In genomic region chr7:4830176-4830575, GRCh38 we compare ENCODE assay signal across 1 cellular context.
TF ChIP-seq lines count a peak whose summit lies in the region.

No MANE protein-coding gene starts in this region.

TF ChIP-seq in H1, 55 proteins besides CTCF, POLR2A, EP300 and RAD21 (continued from another document):
- TF ChIP-seq SP1 (IDR thresholded peaks at IDR 0.05; ENCODE audit: low read depth, low read length) (peak; percentile 48; the same call in 1 of the 2 replicates), MAFK (IDR thresholded peaks at IDR 0.05; ENCODE audit: low read depth, low read length) (no peak), SIX5 (IDR thresholded peaks at IDR 0.05; ENCODE audit: low read depth, low read length) (no peak), BACH1 (IDR thresholded peaks at IDR 0.05; ENCODE audit: low read length) (peak; percentile 78), TEAD4 (IDR thresholded peaks at IDR 0.05; ENCODE audit: low read depth, low read length) (no peak), HDAC2 (IDR thresholded peaks at IDR 0.05; ENCODE audit: borderline replicate concordance in 1 of 2, low read depth in 2 of 2, low read length in 2 of 2) (peak; percentile 55 to 91; a peak in 2 of 4 replicates), CBX5 (IDR thresholded peaks at IDR 0.05; ENCODE audit: low read depth, low read length) (no peak), SAP30 (IDR thresholded peaks at IDR 0.05; ENCODE audit: insufficient read depth, insufficient replicate concordance, low read length) (no peak), KDM1A (IDR thresholded peaks at IDR 0.05; ENCODE audit: borderline replicate concordance, low read length) (no peak), BRCA1 (IDR thresholded peaks at IDR 0.05; ENCODE audit: low read depth, low read length) (no peak), ATF3 (IDR thresholded peaks at IDR 0.05; ENCODE audit: insufficient read depth, low read depth, low read length) (peak; percentile 69; the same call in 1 of the 2 replicates), GTF2F1 (IDR thresholded peaks at IDR 0.05; ENCODE audit: borderline replicate concordance, low read depth, low read length) (no peak), SUZ12 (IDR thresholded peaks at IDR 0.05; ENCODE audit: low read length) (no peak), CHD2 (IDR thresholded peaks at IDR 0.05; ENCODE audit: low read length) (no peak), RBBP5 (IDR thresholded peaks at IDR 0.05; ENCODE audit: borderline replicate concordance, low read depth, low read length) (no peak), TCF12 (IDR thresholded peaks at IDR 0.05; ENCODE audit: low read depth, low read length) (no peak; the same call in 1 of the 2 replicates), SIN3A (conservative IDR thresholded peaks at IDR 0.05 in 1 of 2, IDR thresholded peaks at IDR 0.05 in 1 of 2; ENCODE audit: low read depth in 1 of 2, low read length in 2 of 2) (no peak), CREB1 (IDR thresholded peaks at IDR 0.05) (peak; percentile 57; the same call in 1 of the 2 replicates), SRF (IDR thresholded peaks at IDR 0.05; ENCODE audit: low read depth, low read length) (no peak), TAF1 (IDR thresholded peaks at IDR 0.05; ENCODE audit: low read depth, low read length) (no peak), POU5F1 (IDR thresholded peaks at IDR 0.05; ENCODE audit: low read depth, low read length) (no peak), GABPA (IDR thresholded peaks at IDR 0.05; ENCODE audit: borderline replicate concordance, insufficient read depth, low read length) (peak; percentile 72; the same call in 1 of the 2 replicates), SP4 (IDR thresholded peaks at IDR 0.05; ENCODE audit: low read length) (no peak), NRF1 (IDR thresholded peaks at IDR 0.05; ENCODE audit: low read depth, low read length) (no peak), JUND (IDR thresholded peaks at IDR 0.05; ENCODE audit: low read length) (no peak), CBX8 (IDR thresholded peaks at IDR 0.05; ENCODE audit: borderline replicate concordance, low read depth, low read length) (no peak), NANOG (IDR thresholded peaks at IDR 0.05; ENCODE audit: insufficient read depth, low read depth, low read length, poor library complexity, severe bottlenecking) (no peak), KDM4A (IDR thresholded peaks at IDR 0.05; ENCODE audit: low read depth, low read length, severe bottlenecking) (no peak), ASH2L (IDR thresholded peaks at IDR 0.05; ENCODE audit: low read length) (no peak), TBP (IDR thresholded peaks at IDR 0.05; ENCODE audit: low read depth, low read length) (peak; percentile 18; the same call in 1 of the 2 replicates), YY1 (IDR thresholded peaks at IDR 0.05; ENCODE audit: low read depth, low read length) (no peak), TAF7 (optimal IDR thresholded peaks at IDR 0.05; ENCODE audit: borderline replicate concordance, low read depth, low read length) (peak; percentile 73), POLR2AphosphoS5 (IDR thresholded peaks at IDR 0.05; ENCODE audit: low read depth, low read length) (no peak), SIRT6 (IDR thresholded peaks at IDR 0.05; ENCODE audit: low read length) (no peak), EZH2 (IDR thresholded peaks at IDR 0.05; ENCODE audit: low read depth, low read length, severe bottlenecking) (no peak), CTBP2 (IDR thresholded peaks at IDR 0.05; ENCODE audit: borderline replicate concordance, insufficient read depth, insufficient read length, low read length) (no peak), SP2 (IDR thresholded peaks at IDR 0.05; ENCODE audit: low read length) (no peak), RFX5 (IDR thresholded peaks at IDR 0.05; ENCODE audit: borderline replicate concordance, low read depth, low read length) (no peak), PHF8 (conservative IDR thresholded peaks at IDR 0.05; ENCODE audit: low read depth, low read length) (no peak), RXRA (IDR thresholded peaks at IDR 0.05; ENCODE audit: insufficient read depth, low read depth, low read length) (peak; percentile 55; the same call in 1 of the 2 replicates), KDM5A (IDR thresholded peaks at IDR 0.05; ENCODE audit: low read length) (no peak), FOSL1 (IDR thresholded peaks at IDR 0.05; ENCODE audit: insufficient read depth, low read depth, low read length) (no peak), CHD7 (IDR thresholded peaks at IDR 0.05; ENCODE audit: insufficient replicate concordance, low read length) (no peak)
- TF ChIP-seq, protein P1, sequence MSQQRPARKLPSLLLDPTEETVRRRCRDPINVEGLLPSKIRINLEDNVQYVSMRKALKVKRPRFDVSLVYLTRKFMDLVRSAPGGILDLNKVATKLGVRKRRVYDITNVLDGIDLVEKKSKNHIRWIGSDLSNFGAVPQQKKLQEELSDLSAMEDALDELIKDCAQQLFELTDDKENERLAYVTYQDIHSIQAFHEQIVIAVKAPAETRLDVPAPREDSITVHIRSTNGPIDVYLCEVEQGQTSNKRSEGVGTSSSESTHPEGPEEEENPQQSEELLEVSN (IDR thresholded peaks at IDR 0.05) = 0 out of 2 replicates have a peak, but pooled peaks have one; percentile 20
- TF ChIP-seq, protein P2, sequence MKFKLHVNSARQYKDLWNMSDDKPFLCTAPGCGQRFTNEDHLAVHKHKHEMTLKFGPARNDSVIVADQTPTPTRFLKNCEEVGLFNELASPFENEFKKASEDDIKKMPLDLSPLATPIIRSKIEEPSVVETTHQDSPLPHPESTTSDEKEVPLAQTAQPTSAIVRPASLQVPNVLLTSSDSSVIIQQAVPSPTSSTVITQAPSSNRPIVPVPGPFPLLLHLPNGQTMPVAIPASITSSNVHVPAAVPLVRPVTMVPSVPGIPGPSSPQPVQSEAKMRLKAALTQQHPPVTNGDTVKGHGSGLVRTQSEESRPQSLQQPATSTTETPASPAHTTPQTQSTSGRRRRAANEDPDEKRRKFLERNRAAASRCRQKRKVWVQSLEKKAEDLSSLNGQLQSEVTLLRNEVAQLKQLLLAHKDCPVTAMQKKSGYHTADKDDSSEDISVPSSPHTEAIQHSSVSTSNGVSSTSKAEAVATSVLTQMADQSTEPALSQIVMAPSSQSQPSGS (IDR thresholded peaks at IDR 0.05; ENCODE audit: low read length) = no peak
- TF ChIP-seq, protein P3, sequence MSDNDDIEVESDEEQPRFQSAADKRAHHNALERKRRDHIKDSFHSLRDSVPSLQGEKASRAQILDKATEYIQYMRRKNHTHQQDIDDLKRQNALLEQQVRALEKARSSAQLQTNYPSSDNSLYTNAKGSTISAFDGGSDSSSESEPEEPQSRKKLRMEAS (IDR thresholded peaks at IDR 0.05) = peak; percentile 73
- TF ChIP-seq, protein P4, sequence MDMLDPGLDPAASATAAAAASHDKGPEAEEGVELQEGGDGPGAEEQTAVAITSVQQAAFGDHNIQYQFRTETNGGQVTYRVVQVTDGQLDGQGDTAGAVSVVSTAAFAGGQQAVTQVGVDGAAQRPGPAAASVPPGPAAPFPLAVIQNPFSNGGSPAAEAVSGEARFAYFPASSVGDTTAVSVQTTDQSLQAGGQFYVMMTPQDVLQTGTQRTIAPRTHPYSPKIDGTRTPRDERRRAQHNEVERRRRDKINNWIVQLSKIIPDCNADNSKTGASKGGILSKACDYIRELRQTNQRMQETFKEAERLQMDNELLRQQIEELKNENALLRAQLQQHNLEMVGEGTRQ (IDR thresholded peaks at IDR 0.05; ENCODE audit: low read length) = no peak
